ENCODE assay signal across 22 cellular contexts in the genomic region with DNA sequence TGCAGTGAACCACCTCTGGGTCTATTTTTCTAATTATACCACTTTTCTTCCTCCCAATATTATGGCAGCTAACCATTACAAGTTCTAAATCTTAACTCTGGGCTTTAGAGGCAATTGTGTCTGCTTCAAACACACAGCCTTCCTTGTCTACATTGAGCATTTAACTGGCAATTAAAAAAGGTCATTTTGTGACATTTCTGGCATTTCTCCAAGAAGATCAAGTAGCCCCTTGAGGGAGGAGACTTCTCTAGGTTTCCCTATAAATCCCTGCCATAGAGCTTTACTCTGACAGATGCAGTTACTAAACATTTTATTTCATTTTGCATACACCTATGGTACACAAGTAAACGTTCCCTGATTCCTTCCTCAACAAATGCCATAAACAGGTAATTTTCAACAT. TPM values are rescaled to one million over a fixed set of nuclear protein-coding genes. Genes with fewer than 3 reads are reported as not detected.
A peak's percentile ranks its signal among the peaks of the same experiment; 100 is the strongest.
DNase-seq lines count a peak whose midpoint lies in the region; ATAC-seq and TF ChIP-seq lines count a peak whose summit lies in the region.
"Had no signal": no experiment of that assay in that cellular context is flagged by ENCODE, and none has a peak within 500 bp of the region (broad histone marks: within the 10 kb centered on the region; RNA-seq: fewer than 3 reads in every experiment).

No MANE protein-coding gene starts in this region.

- H3K36me3 Mint-ChIP-seq in activated CD8-positive, alpha-beta memory T cell treated with anti-CD3 and anti-CD28 coated beads, Interleukin-2, amount 10 ng/mL, durations not matched to agents 7 days and 5 days: peaks cover 61% of the 10 kb centered on the region

- TF ChIP-seq CTCF in RWPE2 (IDR thresholded peaks at IDR 0.05; ENCODE audit: poor library complexity, severe bottlenecking) (no peak), adrenal gland (IDR thresholded peaks at IDR 0.05) (no peak)

- no peaks in the 10 kb centered on the region for H3K27me3 Mint-ChIP-seq in activated CD8-positive, alpha-beta memory T cell treated with anti-CD3 and anti-CD28 coated beads, Interleukin-2, amount 10 ng/mL, durations not matched to agents 7 days and 5 days
- H3K27me3 Mint-ChIP-seq: CD4-positive, alpha-beta memory T cell; T-helper 17 cell had no signal

- intact Hi-C loops in left colon (cut with DNase I, micrococcal nuclease) (loop anchor here in 1 of 2 donors (10.0 kb wide), 1 partner anchor 211 kb away; a partner anchor contains a TSS), adrenal gland (cut with DNase I) (loop anchor here (10.0 kb wide), 2 partner anchors 211 to 431 kb away; a partner anchor contains a TSS)

- no peak overlapping the region for H3K4me3 ChIP-seq in RWPE2 (ENCODE audit: severe bottlenecking)
- no peak overlapping the region for H3K4me3 ChIP-seq in adrenal gland
- H3K4me3 ChIP-seq: gastroesophageal sphincter, HAP-1, spleen had no signal

- no peaks in the 10 kb centered on the region for H3K9me3 ChIP-seq in RWPE2 (ENCODE audit: severe bottlenecking)
- no peaks in the 10 kb centered on the region for H3K9me3 ChIP-seq in adrenal gland (replicated peaks in 1 of 3)
- H3K9me3 ChIP-seq: gastroesophageal sphincter, HAP-1, neutrophil, spleen had no signal

- peaks cover 4% of the 10 kb centered on the region for H3K9me3 Mint-ChIP-seq in activated CD8-positive, alpha-beta memory T cell treated with anti-CD3 and anti-CD28 coated beads, Interleukin-2, amount 10 ng/mL, durations not matched to agents 7 days and 5 days (ENCODE audit: low read depth)

- H3K27me3 ChIP-seq in RWPE2 (ENCODE audit: insufficient read depth, poor library complexity, severe bottlenecking): no peaks in the 10 kb centered on the region
- no peaks in the 10 kb centered on the region for H3K27me3 ChIP-seq in adrenal gland
- H3K27me3 ChIP-seq: gastroesophageal sphincter, neutrophil, spleen had no signal

- no peak for ATAC-seq in activated CD8-positive, alpha-beta memory T cell treated with anti-CD3 and anti-CD28 coated beads, Interleukin-2, amount 10 ng/mL, durations not matched to agents 7 days and 5 days
- ATAC-seq in RWPE2 (ENCODE audit: low read depth) (no peak), left colon (peak; percentile 39), HG03039 (IDR thresholded peaks at IDR 0.05; ENCODE audit: unreplicated experiment) (no peak)
- ATAC-seq: esophagus mucosa, gastroesophageal sphincter, left cardiac atrium, T-helper 17 cell had no signal

- H3K4me1 ChIP-seq in RWPE2 (ENCODE audit: insufficient read depth, poor library complexity, severe bottlenecking) (peaks cover 40% of the 10 kb centered on the region), adrenal gland (replicated peaks in 1 of 2) (peaks cover 6 to 25% of the 10 kb centered on the region in 2 donors)
- H3K4me1 ChIP-seq: HAP-1 had no signal

- peak overlapping the region; percentile 39 for H3K27ac Mint-ChIP-seq in activated CD8-positive, alpha-beta memory T cell treated with anti-CD3 and anti-CD28 coated beads, Interleukin-2, amount 10 ng/mL, durations not matched to agents 7 days and 5 days
- H3K27ac Mint-ChIP-seq: T-helper 17 cell had no signal

- peaks cover 71% of the 10 kb centered on the region for H3K4me1 Mint-ChIP-seq in activated CD8-positive, alpha-beta memory T cell treated with anti-CD3 and anti-CD28 coated beads, Interleukin-2, amount 10 ng/mL, durations not matched to agents 7 days and 5 days

- CTCF ChIA-PET in activated CD8-positive, alpha-beta memory T cell treated with anti-CD3 and anti-CD28 coated beads, Interleukin-2, amount 10 ng/mL, durations not matched to agents 7 days and 5 days (lab: Charles Lee): interaction anchor here (1.7 to 4.5 kb wide), 2 partner anchors 9 to 11 kb away, joined by 4 to 20 read pairs; no protein-coding TSS in a partner anchor

- H3K4me3 Mint-ChIP-seq in activated CD8-positive, alpha-beta memory T cell treated with anti-CD3 and anti-CD28 coated beads, Interleukin-2, amount 10 ng/mL, durations not matched to agents 7 days and 5 days: no peak overlapping the region
- H3K4me3 Mint-ChIP-seq: CD4-positive, alpha-beta memory T cell; T-helper 17 cell had no signal

- 93 to 98% (median 95%) methylated on average over 1 of the region's 1 CpG for WGBS in adrenal gland, 4 donors

- H3K27ac ChIP-seq in RWPE2 (ENCODE audit: poor library complexity, severe bottlenecking): peak overlapping the region; percentile 81
- H3K27ac ChIP-seq in adrenal gland: no peak overlapping the region
- H3K27ac ChIP-seq: gastroesophageal sphincter, neutrophil, spleen, WERI-Rb-1 had no signal

- TF ChIP-seq POLR2A in adrenal gland (IDR thresholded peaks at IDR 0.05): no peak

- H3K36me3 ChIP-seq in RWPE2 (ENCODE audit: low read depth): peaks cover 59% of the 10 kb centered on the region
- H3K36me3 ChIP-seq in adrenal gland (replicated peaks in 1 of 2): no peaks in the 10 kb centered on the region
- H3K36me3 ChIP-seq: gastroesophageal sphincter, HAP-1, neutrophil, WERI-Rb-1 had no signal

- no peak for DNase-seq in activated CD8-positive, alpha-beta memory T cell treated with anti-CD3 and anti-CD28 coated beads, Interleukin-2, amount 10 ng/mL, durations not matched to agents 7 days and 5 days
- no peak for DNase-seq in activated CD8-positive, alpha-beta memory T cell treated with anti-CD3 and anti-CD28 coated beads, Interleukin-2, amount 50 U/mL, for 48 hours
- DNase-seq in HT-29 (ENCODE audit: low spot score): peak; percentile 25
- DNase-seq in RWPE2 (ENCODE audit: low spot score): no peak
- no peak for DNase-seq in left colon
- DNase-seq in adrenal gland: no peak
- DNase-seq: activated CD4-positive, alpha-beta T cell treated with anti-CD3 and anti-CD28 coated beads, Interleukin-2, amount 50 U/mL, for 48 hours; anterior cingulate cortex; CD4-positive, alpha-beta memory T cell; effector CD8-positive, alpha-beta T cell; left cardiac atrium; NCI-H187 treated with DMSO at 0.1 percent for 48 hours; NCI-H510A treated with DMSO at 0.1 percent for 48 hours; SHP77 treated with DMSO at 0.1 percent for 48 hours; spleen; T-helper 17 cell; WERI-Rb-1 had no signal

RNA-seq across cellular contexts. Expression of a gene that starts 33.4 kb away (rescaled TPM):
- 10 to 100 TPM; 30.8 to 35.9 TPM for total RNA-seq in activated CD8-positive, alpha-beta memory T cell treated with anti-CD3 and anti-CD28 coated beads, Interleukin-2, amount 10 ng/mL, durations not matched to agents 7 days and 5 days
- total RNA-seq in HT-29 (2014; rRNA removed; shearing (Covaris generic)): 10.0 and 13.6 TPM in 2 replicates
- total RNA-seq in left colon (10 to 100 TPM; 17.9 to 19.8 TPM), adrenal gland (10 to 100 TPM in 7 of 8 donors, 1 to 10 TPM in 1; 8.7 to 31.1 (median 16.4) TPM)
- 10 to 100 TPM; 25.8 to 40.1 (median 29.9) TPM for polyA plus RNA-seq in adrenal gland
